9 cellular contexts compared by ENCODE assay signal in the genomic region with DNA sequence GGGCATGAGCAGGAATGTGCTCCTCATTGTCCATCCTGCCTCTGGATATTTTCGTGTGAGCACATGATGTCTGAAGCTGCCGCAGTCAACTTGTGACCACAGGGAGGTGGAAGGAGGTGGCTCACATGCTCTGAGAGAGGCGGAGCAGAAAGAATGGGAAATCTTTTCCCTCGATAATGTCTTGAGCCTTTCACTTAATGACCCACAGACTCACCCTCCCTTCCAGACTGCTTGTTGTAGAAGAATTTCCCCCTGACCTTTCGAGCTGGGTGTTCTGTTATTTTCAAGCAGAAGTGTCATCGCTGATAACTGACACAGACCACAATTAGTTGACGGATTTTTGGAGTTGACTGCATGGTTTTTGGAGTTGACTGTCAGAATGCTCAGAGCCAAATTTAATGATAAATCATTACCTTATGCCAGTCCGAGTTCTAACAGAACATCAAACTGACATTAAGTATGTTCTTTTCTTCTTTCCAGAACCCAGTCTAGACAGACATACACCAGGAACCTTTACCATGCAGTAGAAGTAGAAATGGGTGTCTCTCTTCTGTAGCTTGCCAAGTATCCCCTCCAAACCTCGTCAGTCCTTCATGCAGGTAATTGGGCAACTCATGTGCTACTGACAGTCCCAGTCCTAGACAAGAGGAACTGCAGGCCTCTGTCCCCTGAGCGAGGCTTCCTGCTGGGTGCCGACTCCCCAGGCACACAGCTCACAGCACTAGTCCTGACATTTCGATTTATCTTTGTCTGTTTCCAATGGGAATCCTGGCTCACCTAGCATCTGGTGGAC. TPM values are rescaled to one million over a fixed set of nuclear protein-coding genes. Genes with fewer than 3 reads are reported as not detected.
DNase-seq lines count a peak whose midpoint lies in the region; ATAC-seq and TF ChIP-seq lines count a peak whose summit lies in the region.
"Had no signal": no experiment of that assay in that cellular context is flagged by ENCODE, and none has a peak within 500 bp of the region (broad histone marks: within the 10 kb centered on the region; RNA-seq: fewer than 3 reads in every experiment).

No MANE protein-coding gene starts in this region.

- H3K9me3 ChIP-seq in mammary epithelial cell (replicated peaks; ENCODE audit: insufficient read depth, low read length), result no peaks in the 10 kb centered on the region
- H3K9me3 ChIP-seq in esophagus squamous epithelium, result no peaks in the 10 kb centered on the region

- H3K9me3 Mint-ChIP-seq in MCF 10A (ENCODE audit: unreplicated experiment), result peaks cover 7% of the 10 kb centered on the region

- DNase-seq in MCF 10A (ENCODE audit: unreplicated experiment), result peak; percentile 6
- no peak for DNase-seq in mammary epithelial cell
- peak; percentile 75 for DNase-seq in brain microvascular endothelial cell
- peak; percentile 20 for DNase-seq in iPS-NIHi7 (ENCODE audit: extremely low spot score)
- no peak for DNase-seq in esophagus squamous epithelium (lab: John Stamatoyannopoulos, UW)
- DNase-seq in NCI-H1048 (lab: John Stamatoyannopoulos, UW), result no peak
- DNase-seq: NCI-H187 had no signal

- no peak overlapping the region for H3K27ac ChIP-seq in mammary epithelial cell (ENCODE audit: insufficient read depth, low read depth, low read length)
- peak overlapping the region; percentile 50 for H3K27ac ChIP-seq in brain microvascular endothelial cell
- no peak overlapping the region for H3K27ac ChIP-seq in esophagus squamous epithelium

- 70% methylated on average over 11 of the region's 12 CpGs for WGBS in mammary epithelial cell (ENCODE audit: low coverage, missing lambda C conversion rate)
- WGBS in esophagus squamous epithelium, 2 donors, result 64 to 65% methylated on average over 12 of the region's 12 CpGs

- H3K4me2 ChIP-seq in mammary epithelial cell (ENCODE audit: insufficient read depth, low read depth, low read length), result no peak overlapping the region

- H3K27me3 Mint-ChIP-seq in MCF 10A (ENCODE audit: insufficient read depth, unreplicated experiment), result no peaks in the 10 kb centered on the region

- H3K4me1 Mint-ChIP-seq in MCF 10A (ENCODE audit: insufficient read depth, unreplicated experiment), result no peaks in the 10 kb centered on the region

- dilution Hi-C loops in mammary epithelial cell (cut with HindIII; ENCODE audit: low sequenced_read_pairs), result no loop called here

- H3K79me2 ChIP-seq in mammary epithelial cell (ENCODE audit: insufficient read depth, low read length), result no peaks in the 10 kb centered on the region

- TF ChIP-seq CTCF in MCF 10A (IDR thresholded peaks at IDR 0.05; ENCODE audit: unreplicated experiment) (no peak), mammary epithelial cell (conservative IDR thresholded peaks at IDR 0.05 in 1 of 2, IDR thresholded peaks at IDR 0.05 in 1 of 2; ENCODE audit: extremely low read depth in 1 of 2, insufficient read depth in 1 of 2, low read depth in 1 of 2, low read length in 2 of 2) (no peak), brain microvascular endothelial cell (IDR thresholded peaks at IDR 0.05; ENCODE audit: low read depth, low read length, missing control alignments) (no peak), esophagus squamous epithelium (IDR thresholded peaks at IDR 0.05) (no peak)

- H2AFZ ChIP-seq in mammary epithelial cell (ENCODE audit: low read depth, low read length), result no peak overlapping the region

- H3K36me3 ChIP-seq in mammary epithelial cell (ENCODE audit: insufficient read depth, low read length), result no peaks in the 10 kb centered on the region
- H3K36me3 ChIP-seq in brain microvascular endothelial cell (replicated peaks), result no peaks in the 10 kb centered on the region
- H3K36me3 ChIP-seq in esophagus squamous epithelium, result no peaks in the 10 kb centered on the region

- CTCF ChIA-PET in MCF 10A (lab: Yijun Ruan, JAX) (no interaction called here), mammary epithelial cell (lab: Charles Lee; ENCODE audit: low non-redundant PET) (no interaction called here)

- TF ChIP-seq POLR2A in esophagus squamous epithelium (IDR thresholded peaks at IDR 0.05), result no peak

- H3K9ac ChIP-seq in mammary epithelial cell (ENCODE audit: insufficient read depth, low read length), result no peak overlapping the region

- no peaks in the 10 kb centered on the region for H3K27me3 ChIP-seq in mammary epithelial cell (ENCODE audit: insufficient read depth, low read length)
- H3K27me3 ChIP-seq in brain microvascular endothelial cell (replicated peaks), result no peaks in the 10 kb centered on the region
- H3K27me3 ChIP-seq in esophagus squamous epithelium, result no peaks in the 10 kb centered on the region

- H3K4me1 ChIP-seq in mammary epithelial cell (ENCODE audit: insufficient read depth, low read length) (no peaks in the 10 kb centered on the region), esophagus squamous epithelium (no peaks in the 10 kb centered on the region)

- H3K36me3 Mint-ChIP-seq in MCF 10A (ENCODE audit: insufficient read depth, unreplicated experiment), result no peaks in the 10 kb centered on the region

- no peak overlapping the region for H3K4me3 Mint-ChIP-seq in MCF 10A (ENCODE audit: unreplicated experiment)

- in situ Hi-C loops in mammary epithelial cell (cut with MboI; ENCODE audit: low sequenced_read_pairs in 2 of 2), result no loop called here
- in situ Hi-C loops in brain microvascular endothelial cell (cut with HindIII; ENCODE audit: low pct_ligation_motif_present, low sequenced_read_pairs), result no loop called here

- H3K27ac Mint-ChIP-seq in MCF 10A (ENCODE audit: low read depth, unreplicated experiment), result no peak overlapping the region

- intact Hi-C loops in MCF 10A (cut with micrococcal nuclease), result no loop called here
- intact Hi-C loops in mammary epithelial cell (cut with micrococcal nuclease), result no loop called here
- intact Hi-C loops in esophagus squamous epithelium (cut with DNase I), result no loop called here

- POLR2A ChIA-PET in MCF 10A (lab: Yijun Ruan, JAX), result no interaction called here

- H3K4me3 ChIP-seq in mammary epithelial cell (replicated peaks in 1 of 3; ENCODE audit: insufficient read depth in 1 of 3, low read depth in 2 of 3, low read length in 3 of 3) (no peak overlapping the region), brain microvascular endothelial cell (ENCODE audit: low read depth, low read length) (peak overlapping the region; percentile 5), esophagus squamous epithelium (no peak overlapping the region)

- H4K20me1 ChIP-seq in mammary epithelial cell (ENCODE audit: insufficient read depth, low read length), result no peaks in the 10 kb centered on the region

- BruUV-seq in MCF 10A (replicated peaks; lab: Mats Ljungman, UMichigan) (no TSS peak), mammary epithelial cell (replicated peaks; lab: Mats Ljungman, UMichigan) (no TSS peak)

- no peak for ATAC-seq in GM18870 (IDR thresholded peaks at IDR 0.05; ENCODE audit: unreplicated experiment)
- no peak for ATAC-seq in GM19351 (IDR thresholded peaks at IDR 0.05; ENCODE audit: unreplicated experiment)

RNA-seq across cellular contexts. Expression of a gene that starts 29.4 kb away (rescaled TPM):
- 55.8 and 64.7 TPM in 2 replicates for total RNA-seq in MCF 10A (2022)
- 10 to 100 TPM; 31.5 to 59.4 TPM for total RNA-seq in mammary epithelial cell
- polyA plus RNA-seq in mammary epithelial cell, result 28.3 TPM
- 71.0 TPM for polyA minus RNA-seq in mammary epithelial cell
- total RNA-seq in esophagus squamous epithelium, result 10 to 100 TPM in 2 of 4 donors, 1 to 10 TPM in 2; 4.1 to 14.4 (median 9.2) TPM

RNA-seq across cellular contexts. Expression of a gene that starts 54.0 kb away (rescaled TPM):
- total RNA-seq in MCF 10A (2022) (16.9 and 20.4 TPM in 2 replicates), mammary epithelial cell (10 to 100 TPM; 22.7 to 31.5 TPM), esophagus squamous epithelium (10 to 100 TPM; 18.8 to 23.2 (median 19.9) TPM)
- 14.0 TPM for polyA plus RNA-seq in mammary epithelial cell
- 26.5 TPM for polyA minus RNA-seq in mammary epithelial cell

Comparison
In these comparisons a context has a peak if more than half of its experiments do, and no peak if none do; other contexts are left out.
1. DNase-seq: peak in MCF 10A (single experiment), brain microvascular endothelial cell (single experiment) and iPS-NIHi7 (single experiment); none in mammary epithelial cell (single experiment), esophagus squamous epithelium (single experiment) and NCI-H1048 (single experiment).